Comparison of ENCODE assay signal across 24 cellular contexts in the genomic region with DNA sequence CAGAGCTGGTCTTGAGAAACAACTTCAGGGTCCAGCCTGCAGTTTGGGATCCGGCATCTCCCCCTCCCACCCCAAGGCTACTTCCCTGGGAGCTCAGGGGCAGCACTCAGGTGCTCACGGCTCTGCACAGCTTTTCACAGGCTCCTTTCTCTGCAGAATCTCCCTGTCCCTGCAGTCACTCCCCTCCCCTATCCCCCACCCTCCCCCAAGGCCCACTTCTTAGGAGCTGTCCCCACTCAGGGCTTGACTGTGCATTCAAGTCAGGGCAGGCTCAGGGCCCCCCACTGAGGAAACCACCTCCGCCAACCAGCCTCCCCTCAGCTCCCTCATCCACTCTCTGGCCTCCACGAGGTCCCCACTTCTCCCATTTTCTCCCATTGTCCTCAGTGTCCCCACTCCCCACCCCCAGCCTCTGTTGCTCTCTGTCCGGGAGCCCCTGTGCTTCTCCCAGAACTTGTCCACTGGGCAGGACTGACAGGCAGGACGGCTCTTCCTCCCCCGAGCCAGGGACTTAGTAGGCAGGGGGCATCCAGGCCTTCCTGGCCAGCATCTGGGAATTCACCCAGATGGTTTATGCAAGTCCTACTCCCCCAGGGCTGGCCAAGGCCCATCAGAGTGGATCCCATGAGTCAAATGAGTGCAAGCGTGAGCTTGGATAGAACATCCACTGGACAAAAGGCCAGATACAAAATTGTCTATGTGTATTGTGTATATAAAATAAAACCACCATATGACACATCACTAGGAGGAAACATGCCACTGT. TPM values are rescaled to one million over a fixed set of nuclear protein-coding genes. Genes with fewer than 3 reads are reported as not detected.
DNase-seq lines count a peak whose midpoint lies in the region; ATAC-seq, FAIRE-seq and TF ChIP-seq lines count a peak whose summit lies in the region.
"Had no signal": no experiment of that assay in that cellular context is flagged by ENCODE, and none has a peak within 500 bp of the region (broad histone marks: within the 10 kb centered on the region; RNA-seq: fewer than 3 reads in every experiment).

No MANE protein-coding gene starts in this region.

- H3K4me3 ChIP-seq in left lung (no peak overlapping the region), subcutaneous abdominal adipose tissue (ENCODE audit: low read depth in 1 of 5, low read length in 5 of 5) (no peak overlapping the region)
- H3K4me3 ChIP-seq: prostate gland, transverse colon had no signal

- TF ChIP-seq CTCF in chondrocyte (IDR thresholded peaks at IDR 0.05) (no peak), left lung (IDR thresholded peaks at IDR 0.05) (no peak), HFFc6 (IDR thresholded peaks at IDR 0.05) (no peak)

- H3K27ac ChIP-seq in left lung: no peak overlapping the region
- peak overlapping the region; percentile 65 for H3K27ac ChIP-seq in subcutaneous abdominal adipose tissue (ENCODE audit: low read depth, low read length)
- H3K27ac ChIP-seq: foreskin keratinocyte, prostate gland, transverse colon had no signal

- H3K9me3 ChIP-seq in left lung (no peaks in the 10 kb centered on the region), subcutaneous abdominal adipose tissue (ENCODE audit: control insufficient read depth in 5 of 5, low read length in 5 of 5) (no peaks in the 10 kb centered on the region)
- H3K9me3 ChIP-seq: prostate gland, transverse colon had no signal

- ATAC-seq in left lung (peak; percentile 27), T-cell (replicated peaks in 1 of 4) (no peak)
- ATAC-seq: activated T-cell treated with anti-CD3 and anti-CD28 coated beads, Interleukin-2, amount 50 U/mL, for 72 hours; foreskin keratinocyte had no signal

- H3K4me1 ChIP-seq in left lung (peaks cover 3 to 20% of the 10 kb centered on the region in 2 donors), subcutaneous abdominal adipose tissue (ENCODE audit: control insufficient read depth in 5 of 5, insufficient read depth in 5 of 5, low read length in 5 of 5) (peaks cover 0 to 64% (median 43%) of the 10 kb centered on the region in 5 donors)
- H3K4me1 ChIP-seq: foreskin keratinocyte, prostate gland had no signal

- H3K36me3 ChIP-seq in left lung (no peaks in the 10 kb centered on the region), subcutaneous abdominal adipose tissue (ENCODE audit: control insufficient read depth in 5 of 5, insufficient read depth in 5 of 5, low read length in 5 of 5) (peaks cover 0 to 3% (median 0%) of the 10 kb centered on the region in 5 donors)
- H3K36me3 ChIP-seq: prostate gland, transverse colon had no signal

- no peak for TF ChIP-seq POLR2A in H54 (IDR thresholded peaks at IDR 0.05; ENCODE audit: low read depth, low read length)

- peak; percentile 30 for DNase-seq in HCEC 1CT
- DNase-seq in chondrocyte (ENCODE audit: low spot score): no peak
- DNase-seq in left lung: no peak
- DNase-seq in T-cell: no peak
- DNase-seq in NCI-H524 (lab: John Stamatoyannopoulos, UW): no peak
- no peak for DNase-seq in HFFc6
- DNase-seq in H54 (ENCODE audit: insufficient read length, low spot score): no peak
- DNase-seq: activated CD4-positive, alpha-beta T cell treated with anti-CD3 and anti-CD28 coated beads, Interleukin-2, amount 50 U/mL, for 4 hours; activated naive CD8-positive, alpha-beta T cell treated with anti-CD3 and anti-CD28 coated beads, Interleukin-2, amount 10 ng/mL, durations not matched to agents 7 days and 5 days; activated T-cell treated with anti-CD3 and anti-CD28 coated beads, Interleukin-2, amount 50 U/mL, for 72 hours; DMS 273 treated with DMSO at 0.1 percent for 48 hours; effector CD4-positive, alpha-beta T cell; foreskin keratinocyte; GOT3; naive B cell; NCI-H1417 treated with DMSO at 0.1 percent for 48 hours; NK-92 treated with Interleukin-12 subunit alpha and Interleukin-12 subunit beta, amount 100 ng/mL, for 24 hours; RPMI8226; stimulated activated CD4-positive, alpha-beta T cell treated with anti-CD3 and anti-CD28 coated beads, Interleukin-12 subunit alpha, Interleukin-12 subunit beta, amount 100 ng/mL, for 4 hours; transverse colon had no signal

- H3K4me1 Mint-ChIP-seq in chondrocyte (ENCODE audit: low read depth) (peaks cover 15% of the 10 kb centered on the region), T-cell (peaks cover 23 to 46% (median 25%) of the 10 kb centered on the region in 3 donors), HFFc6 (ENCODE audit: low read depth) (no peaks in the 10 kb centered on the region; the same call in 1 of the 2 replicates)

- H3K27me3 ChIP-seq in left lung (no peaks in the 10 kb centered on the region), subcutaneous abdominal adipose tissue (ENCODE audit: control insufficient read depth in 5 of 5, insufficient read depth in 4 of 5, low read length in 5 of 5) (no peaks in the 10 kb centered on the region)
- H3K27me3 ChIP-seq: transverse colon had no signal

- POLR2A ChIA-PET in T-cell (lab: Charles Lee): interaction anchor here in 1 of 2 donors (0.7 kb wide), 1 partner anchor 59 kb away, joined by 10 read pairs; no protein-coding TSS in a partner anchor

- H3K36me3 Mint-ChIP-seq in chondrocyte (ENCODE audit: low read depth) (no peaks in the 10 kb centered on the region), T-cell (no peaks in the 10 kb centered on the region), HFFc6 (ENCODE audit: low read depth) (no peaks in the 10 kb centered on the region)
- H3K36me3 Mint-ChIP-seq: naive B cell had no signal

- H3K9me3 Mint-ChIP-seq in chondrocyte (ENCODE audit: low read depth) (no peaks in the 10 kb centered on the region), T-cell (no peaks in the 10 kb centered on the region), HFFc6 (peaks cover 5% of the 10 kb centered on the region; the same call in 1 of the 2 replicates)
- H3K9me3 Mint-ChIP-seq: activated naive CD8-positive, alpha-beta T cell treated with anti-CD3 and anti-CD28 coated beads, Interleukin-2, amount 10 ng/mL, durations not matched to agents 7 days and 5 days; activated T-cell treated with anti-CD3 and anti-CD28 coated beads, Interleukin-2, amount 50 U/mL, for 72 hours; naive B cell had no signal

- H3K9ac ChIP-seq in subcutaneous abdominal adipose tissue (ENCODE audit: low read length in 5 of 5): no peak overlapping the region

- CTCF ChIA-PET in T-cell (lab: Charles Lee): interaction anchor here (0.5 to 1.5 kb wide), 4 partner anchors 8 to 36 kb away, joined by 3 to 7 read pairs (median 3); partner anchors contain the start of gene NMUR1 (in 1 of the 2)

- intact Hi-C loops in left lung (cut with DNase I): no loop called here

- no peak for FAIRE-seq in H54 (lab: Jason Lieb, UNC)
- FAIRE-seq: bronchial epithelial cell, GM18507 had no signal

- H3K27me3 Mint-ChIP-seq in chondrocyte (ENCODE audit: low read depth): peaks cover 3% of the 10 kb centered on the region
- no peaks in the 10 kb centered on the region for H3K27me3 Mint-ChIP-seq in T-cell
- H3K27me3 Mint-ChIP-seq in HFFc6 (ENCODE audit: insufficient read depth): peaks cover 16% of the 10 kb centered on the region

- peak overlapping the region; percentile 69 for H3K27ac Mint-ChIP-seq in chondrocyte (ENCODE audit: unreplicated experiment)
- no peak overlapping the region for H3K27ac Mint-ChIP-seq in T-cell
- H3K27ac Mint-ChIP-seq in HFFc6: no peak overlapping the region
- H3K27ac Mint-ChIP-seq: activated naive CD8-positive, alpha-beta T cell treated with anti-CD3 and anti-CD28 coated beads, Interleukin-2, amount 10 ng/mL, durations not matched to agents 7 days and 5 days; activated T-cell treated with anti-CD3 and anti-CD28 coated beads, Interleukin-2, amount 50 U/mL, for 72 hours; naive B cell had no signal

- H3K4me3 Mint-ChIP-seq in chondrocyte (ENCODE audit: unreplicated experiment): no peak overlapping the region
- H3K4me3 Mint-ChIP-seq in T-cell: no peak overlapping the region
- H3K4me3 Mint-ChIP-seq in HFFc6: no peak overlapping the region
- H3K4me3 Mint-ChIP-seq: activated naive CD8-positive, alpha-beta T cell treated with anti-CD3 and anti-CD28 coated beads, Interleukin-2, amount 10 ng/mL, durations not matched to agents 7 days and 5 days; activated T-cell treated with anti-CD3 and anti-CD28 coated beads, Interleukin-2, amount 50 U/mL, for 72 hours had no signal

RNA-seq across cellular contexts. Expression of gene NMUR1, which starts 7.6 kb away (rescaled TPM):
- total RNA-seq in chondrocyte (0.10 TPM in 1 of 3 replicates, not detected in the others), left lung (1 to 10 TPM in 1 of 2 donors, under 1 TPM in 1; 0.96 to 1.1 TPM), T-cell (1 to 10 TPM in 2 of 5 donors, under 1 TPM in 3; 0.62 to 3.0 (median 0.70) TPM)
- total RNA-seq in HFFc6 (2021; fragmentation: NEBNext Ultra II Directional; extraction: Animal tissue kit (Norgen Biotek cat#: 25700)): not detected
- total RNA-seq: bronchial epithelial cell, foreskin keratinocyte had no signal

RNA-seq across cellular contexts. Expression of gene NCL, which starts 58.3 kb away (rescaled TPM):
- total RNA-seq in chondrocyte (298 to 471 TPM (median 302 TPM) in 3 replicates), left lung (100 to 1,000 TPM; 280 to 434 TPM), T-cell (100 to 1,000 TPM; 358 to 468 (median 397) TPM)
- 100 to 1,000 TPM; 503 to 649 (median 589) TPM for total RNA-seq in HFFc6 (2021; fragmentation: NEBNext Ultra II Directional; extraction: Animal tissue kit (Norgen Biotek cat#: 25700))
